Comparison of ENCODE assay signal across 9 cellular contexts in genomic region chr2:25131567-25132295, GRCh38. TPM values are rescaled to one million over a fixed set of nuclear protein-coding genes. Genes with fewer than 3 reads are reported as not detected.
DNase-seq lines count a peak whose midpoint lies in the region; ATAC-seq and TF ChIP-seq lines count a peak whose summit lies in the region.
"Had no signal": no experiment of that assay in that cellular context is flagged by ENCODE, and none has a peak within 500 bp of the region (broad histone marks: within the 10 kb centered on the region; RNA-seq: fewer than 3 reads in every experiment).

No MANE protein-coding gene starts in this region.

- H3K36me3 ChIP-seq in mucosa of descending colon (ENCODE audit: low read depth), result no peaks in the 10 kb centered on the region
- no peaks in the 10 kb centered on the region for H3K36me3 ChIP-seq in upper lobe of right lung

- H3K4me3 ChIP-seq in mucosa of descending colon, result no peak overlapping the region
- peak overlapping the region; percentile 29 for H3K4me3 ChIP-seq in upper lobe of right lung

- DNase-seq in activated T-cell treated with anti-CD3 and anti-CD28 coated beads for 4 hours, result peak; percentile 4
- DNase-seq in activated T-cell treated with anti-CD3 and anti-CD28 coated beads, Interleukin-2, amount 50 U/mL, for 1 hour, result no peak
- DNase-seq in ecto neural progenitor cell (ENCODE audit: low spot score), result peak; percentile 64
- peak; percentile 60 to 79 (median 61) for DNase-seq in mucosa of descending colon
- DNase-seq in upper lobe of right lung, result peak; percentile 70
- no peak for DNase-seq in NCI-H526 treated with DMSO at 0.1 percent for 48 hours (lab: John Stamatoyannopoulos, UW)
- DNase-seq in DMS153 treated with DMSO at 0.1 percent for 48 hours (lab: John Stamatoyannopoulos, UW; ENCODE audit: unreplicated experiment), result no peak
- DNase-seq: KBM-7 had no signal

- H3K9me3 ChIP-seq in mucosa of descending colon, result no peaks in the 10 kb centered on the region
- no peaks in the 10 kb centered on the region for H3K9me3 ChIP-seq in upper lobe of right lung

- H3K27me3 ChIP-seq in upper lobe of right lung, result no peaks in the 10 kb centered on the region

- TF ChIP-seq CTCF in mucosa of descending colon (IDR thresholded peaks at IDR 0.05) (no peak), upper lobe of right lung (IDR thresholded peaks at IDR 0.05) (no peak)

- no peak overlapping the region for H3K27ac ChIP-seq in upper lobe of right lung

- peak; percentile 81 for ATAC-seq in mucosa of descending colon
- ATAC-seq in upper lobe of right lung, result peak; percentile 69
- no peak for ATAC-seq in GM18517 (IDR thresholded peaks at IDR 0.05; ENCODE audit: unreplicated experiment)

- peaks cover 7% of the 10 kb centered on the region for H3K4me1 ChIP-seq in mucosa of descending colon (ENCODE audit: low read depth)
- peaks cover 7% of the 10 kb centered on the region for H3K4me1 ChIP-seq in upper lobe of right lung

- intact Hi-C loops in mucosa of descending colon (cut with DNase I, micrococcal nuclease), result no loop called here
- intact Hi-C loops in upper lobe of right lung (cut with DNase I), result no loop called here

RNA-seq across cellular contexts. Expression of gene POMC, which starts 36.6 kb away (rescaled TPM):
- 1 to 10 TPM in 1 of 3 donors, under 1 TPM in 2; 0.29 to 1.8 (median 0.31) TPM for total RNA-seq in mucosa of descending colon
- total RNA-seq in upper lobe of right lung, result 3.3 TPM

Comparison
In these comparisons a context has a peak if more than half of its experiments do, and no peak if none do; other contexts are left out.
1. DNase-seq: peak in activated T-cell treated with anti-CD3 and anti-CD28 coated beads for 4 hours (single experiment), ecto neural progenitor cell (single experiment), mucosa of descending colon (3 of 3) and upper lobe of right lung (single experiment); none in activated T-cell treated with anti-CD3 and anti-CD28 coated beads, Interleukin-2, amount 50 U/mL, for 1 hour (single experiment), NCI-H526 treated with DMSO at 0.1 percent for 48 hours (single experiment) and DMS153 treated with DMSO at 0.1 percent for 48 hours (single experiment).